19 cellular contexts compared by ENCODE assay signal in the genomic region with DNA sequence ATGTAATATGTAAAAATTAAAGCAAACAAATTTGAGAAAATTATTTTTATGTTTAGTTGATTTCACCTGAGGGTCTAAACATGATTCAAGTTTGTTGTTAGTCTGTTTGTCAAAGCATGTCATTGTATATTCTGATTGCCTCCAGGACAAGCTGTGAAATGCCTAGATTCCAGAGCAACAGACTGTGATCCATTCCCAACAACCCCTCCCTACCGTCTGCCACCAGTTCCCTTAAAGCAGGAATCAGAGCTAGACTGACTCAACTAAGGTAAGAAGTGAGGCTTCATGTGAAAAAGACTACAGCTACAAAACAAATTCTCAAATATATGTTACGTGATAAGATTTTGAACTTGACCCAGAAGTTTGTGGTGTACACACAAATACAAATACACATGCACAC.
"Had no signal": no experiment of that assay in that cellular context is flagged by ENCODE, and none has a peak within 500 bp of the region (broad histone marks: within the 10 kb centered on the region; RNA-seq: fewer than 3 reads in every experiment).

No MANE protein-coding gene starts in this region.

- H3K9me3 Mint-ChIP-seq: nephron progenitor cell; stimulated activated naive B cell treated with anti-CD40 and anti-IgM and Interleukin-4, amounts not matched to agents 10 μg/mL and 1 μg/mL and 100 μg/mL, for 72 hours; stimulated activated naive CD8-positive, alpha-beta T cell treated with anti-CD3 and anti-CD28 coated beads, Interleukin-15, amount 100 ng/mL, for 72 hours had no signal

- H3K9me3 ChIP-seq: colonic mucosa, heart left ventricle, thoracic aorta, transverse colon had no signal

- H3K27ac ChIP-seq: colonic mucosa, heart left ventricle, thoracic aorta, transverse colon had no signal

- DNase-seq: colonic mucosa; dermis blood vessel endothelial cell; heart left ventricle; left colon; left ventricle myocardium superior; mesenchymal stem cell; naive B cell; nephron progenitor cell; stimulated activated CD4-positive, alpha-beta T cell treated with anti-CD3 and anti-CD28 coated beads, Interleukin-2, amount 100 ng/mL, for 24 hours; stimulated activated CD4-positive, alpha-beta T cell treated with anti-CD3 and anti-CD28 coated beads, Interleukin-4, amount 100 ng/mL, for 4 hours; stimulated activated naive B cell treated with anti-CD40 and anti-IgM and Interleukin-4, amounts not matched to agents 10 μg/mL and 1 μg/mL and 100 μg/mL, for 72 hours; stimulated activated naive CD8-positive, alpha-beta T cell treated with anti-CD3 and anti-CD28 coated beads, Interleukin-15, amount 100 ng/mL, for 72 hours; substantia nigra; transverse colon had no signal

- H3K4me3 ChIP-seq: colonic mucosa, heart left ventricle, lung, thoracic aorta, transverse colon had no signal

- H3K4me1 Mint-ChIP-seq: naive B cell; nephron progenitor cell; stimulated activated naive B cell treated with anti-CD40 and anti-IgM and Interleukin-4, amounts not matched to agents 10 μg/mL and 1 μg/mL and 100 μg/mL, for 72 hours; stimulated activated naive CD8-positive, alpha-beta T cell treated with anti-CD3 and anti-CD28 coated beads, Interleukin-15, amount 100 ng/mL, for 72 hours had no signal

- H3K27me3 ChIP-seq: colonic mucosa, heart left ventricle, transverse colon had no signal

- H3K27me3 Mint-ChIP-seq: naive B cell; stimulated activated naive B cell treated with anti-CD40 and anti-IgM and Interleukin-4, amounts not matched to agents 10 μg/mL and 1 μg/mL and 100 μg/mL, for 72 hours; stimulated activated naive CD8-positive, alpha-beta T cell treated with anti-CD3 and anti-CD28 coated beads, Interleukin-15, amount 100 ng/mL, for 72 hours had no signal

- H3K36me3 ChIP-seq: colonic mucosa, heart left ventricle, thoracic aorta, transverse colon had no signal

- H3K36me3 Mint-ChIP-seq: naive B cell; stimulated activated naive B cell treated with anti-CD40 and anti-IgM and Interleukin-4, amounts not matched to agents 10 μg/mL and 1 μg/mL and 100 μg/mL, for 72 hours had no signal

- ATAC-seq: heart left ventricle; left colon; left ventricle myocardium superior; sciatic nerve; stimulated activated naive B cell treated with anti-CD40 and anti-IgM and Interleukin-4, amounts not matched to agents 10 μg/mL and 1 μg/mL and 100 μg/mL, for 72 hours; stimulated activated naive CD8-positive, alpha-beta T cell treated with anti-CD3 and anti-CD28 coated beads, Interleukin-15, amount 100 ng/mL, for 72 hours had no signal

- H3K4me1 ChIP-seq: colonic mucosa, heart left ventricle, transverse colon had no signal

- H3K4me3 Mint-ChIP-seq: naive B cell; nephron progenitor cell; stimulated activated naive B cell treated with anti-CD40 and anti-IgM and Interleukin-4, amounts not matched to agents 10 μg/mL and 1 μg/mL and 100 μg/mL, for 72 hours; stimulated activated naive CD8-positive, alpha-beta T cell treated with anti-CD3 and anti-CD28 coated beads, Interleukin-15, amount 100 ng/mL, for 72 hours had no signal

- FAIRE-seq: endothelial cell of umbilical vein, frontal cortex had no signal

- H3K27ac Mint-ChIP-seq: naive B cell; nephron progenitor cell; stimulated activated naive B cell treated with anti-CD40 and anti-IgM and Interleukin-4, amounts not matched to agents 10 μg/mL and 1 μg/mL and 100 μg/mL, for 72 hours; stimulated activated naive CD8-positive, alpha-beta T cell treated with anti-CD3 and anti-CD28 coated beads, Interleukin-15, amount 100 ng/mL, for 72 hours had no signal
